In genomic region chr7:37786741-37787569, GRCh38 we compare ENCODE assay signal across 9 cellular contexts.
DNase-seq lines count a peak whose midpoint lies in the region; ATAC-seq lines count a peak whose summit lies in the region.
"Had no signal": no experiment of that assay in that cellular context is flagged by ENCODE, and none has a peak within 500 bp of the region (broad histone marks: within the 10 kb centered on the region; RNA-seq: fewer than 3 reads in every experiment).

No MANE protein-coding gene starts in this region.

- DNase-seq in NCI-H2196 (lab: John Stamatoyannopoulos, UW; ENCODE audit: unreplicated experiment) (no peak), NCI-H1436 (lab: John Stamatoyannopoulos, UW) (no peak), NCI-H2029 (lab: John Stamatoyannopoulos, UW) (no peak), NCI-H82 treated with DMSO at 0.1 percent for 48 hours (lab: John Stamatoyannopoulos, UW; ENCODE audit: unreplicated experiment) (no peak)
- DNase-seq: central memory CD4-positive, alpha-beta T cell had no signal

- ATAC-seq in GM18508 (IDR thresholded peaks at IDR 0.05; ENCODE audit: insufficient read depth, unreplicated experiment): peak; percentile 82
- ATAC-seq in GM21528 (IDR thresholded peaks at IDR 0.05; ENCODE audit: low FRiP score, unreplicated experiment): peak; percentile 93
- peak; percentile 88 for ATAC-seq in HG03520 (IDR thresholded peaks at IDR 0.05; ENCODE audit: unreplicated experiment)
- peak; percentile 25 for ATAC-seq in esophagus mucosa

Comparison
In these comparisons a context has a peak if more than half of its experiments do, and no peak if none do; other contexts are left out.
1. ATAC-seq: peak in every context shown above with its lines; median percentile 93 in GM21528; 88 in HG03520; 82 in GM18508; 25 in esophagus mucosa.